Comparison of ENCODE assay signal across 3 cellular contexts in genomic region chr7:41603985-41604384, GRCh38.
"Had no signal": no experiment of that assay in that cellular context is flagged by ENCODE, and none has a peak within 500 bp of the region (broad histone marks: within the 10 kb centered on the region; RNA-seq: fewer than 3 reads in every experiment).

No MANE protein-coding gene starts in this region.

- H3K4me3 ChIP-seq: GM12878 had no signal

- DNase-seq: GDM1, GF-D8 had no signal

- ATAC-seq: GM12878 had no signal
